ENCODE assay signal across 10 cellular contexts in genomic region chr1:24540906-24541710, GRCh38. TPM values are rescaled to one million over a fixed set of nuclear protein-coding genes. Genes with fewer than 3 reads are reported as not detected.
DNase-seq lines count a peak whose midpoint lies in the region; ATAC-seq and TF ChIP-seq lines count a peak whose summit lies in the region.
"Had no signal": no experiment of that assay in that cellular context is flagged by ENCODE, and none has a peak within 500 bp of the region (broad histone marks: within the 10 kb centered on the region; RNA-seq: fewer than 3 reads in every experiment).

No MANE protein-coding gene starts in this region.

- TF ChIP-seq CTCF in fibroblast of the aortic adventitia (IDR thresholded peaks at IDR 0.05; ENCODE audit: insufficient read depth, low read length) (no peak), transverse colon (IDR thresholded peaks at IDR 0.05) (no peak)

- DNase-seq in activated T-cell treated with anti-CD3 and anti-CD28 coated beads, Interleukin-2, amount 50 U/mL, for 4 hours, result no peak
- DNase-seq in activated T-cell treated with anti-CD3 and anti-CD28 coated beads, Interleukin-2, amount 50 U/mL, for 1 hour, result no peak
- no peak for DNase-seq in T-helper 17 cell
- peak; percentile 61 for DNase-seq in fibroblast of the aortic adventitia (ENCODE audit: low read depth)
- peak; percentile 65 for DNase-seq in transverse colon
- DNase-seq in posterior cingulate gyrus, result no peak
- DNase-seq: left cardiac atrium had no signal

- H3K27me3 ChIP-seq in transverse colon, result no peaks in the 10 kb centered on the region

- peaks cover 76% of the 10 kb centered on the region for H3K4me1 Mint-ChIP-seq in activated T-cell treated with anti-CD3 and anti-CD28 coated beads, Interleukin-2, amount 50 U/mL, for 4 hours (ENCODE audit: low read depth)
- H3K4me1 Mint-ChIP-seq in T-helper 17 cell, result peaks cover 44% of the 10 kb centered on the region

- no peak for TF ChIP-seq POLR2A in transverse colon (IDR thresholded peaks at IDR 0.05)

- in situ Hi-C loops in transverse colon (cut with MboI; ENCODE audit: low pct_ligation_motif_present in 1 of 4, low pct_unique_long_range_greater_than_20kb in 1 of 4, low sequenced_read_pairs in 3 of 4), result no loop called here

- H3K27ac Mint-ChIP-seq in T-helper 17 cell, result peak overlapping the region; percentile 98

- H3K27ac ChIP-seq in transverse colon, result peak overlapping the region; percentile 65 to 79 (median 74)

- 24 to 27% methylated on average over 7 of the region's 7 CpGs for WGBS in transverse colon (ENCODE audit: low coverage in 1 of 2), 2 donors

- no peaks in the 10 kb centered on the region for H3K27me3 Mint-ChIP-seq in activated T-cell treated with anti-CD3 and anti-CD28 coated beads, Interleukin-2, amount 50 U/mL, for 4 hours (ENCODE audit: low read depth)
- no peaks in the 10 kb centered on the region for H3K27me3 Mint-ChIP-seq in T-helper 17 cell

- no peaks in the 10 kb centered on the region for H3K9me3 ChIP-seq in T-helper 17 cell (ENCODE audit: control insufficient read depth, low read length, poor library complexity, severe bottlenecking)
- H3K9me3 ChIP-seq in transverse colon, result no peaks in the 10 kb centered on the region

- intact Hi-C loops in transverse colon (cut with DNase I; ENCODE audit: low total_unique reads), result no loop called here
- intact Hi-C loops in posterior cingulate gyrus (cut with DNase I), result no loop called here

- H3K4me3 ChIP-seq in fibroblast of the aortic adventitia (ENCODE audit: low read depth, low read length), result no peak overlapping the region
- peak overlapping the region in 1 of 4 donors; percentile 8 for H3K4me3 ChIP-seq in transverse colon

- H3K9me3 Mint-ChIP-seq in activated T-cell treated with anti-CD3 and anti-CD28 coated beads, Interleukin-2, amount 50 U/mL, for 4 hours, result no peaks in the 10 kb centered on the region

- ATAC-seq in activated T-cell treated with anti-CD3 and anti-CD28 coated beads, Interleukin-2, amount 50 U/mL, for 4 hours, result peak; percentile 64 to 65
- ATAC-seq in T-helper 17 cell, result no peak
- no peak for ATAC-seq in GM19035 (IDR thresholded peaks at IDR 0.05; ENCODE audit: unreplicated experiment)
- no peak for ATAC-seq in HG02973 (IDR thresholded peaks at IDR 0.05; ENCODE audit: unreplicated experiment)

- H3K36me3 ChIP-seq in transverse colon, result no peaks in the 10 kb centered on the region

- peak overlapping the region; percentile 36 for H3K4me3 Mint-ChIP-seq in activated T-cell treated with anti-CD3 and anti-CD28 coated beads, Interleukin-2, amount 50 U/mL, for 4 hours
- H3K4me3 Mint-ChIP-seq in T-helper 17 cell, result peak overlapping the region; percentile 45

- TF ChIP-seq EP300 in transverse colon (IDR thresholded peaks at IDR 0.05; ENCODE audit: low read depth), result no peak

- peaks cover 6 to 33% (median 21%) of the 10 kb centered on the region in 4 donors for H3K4me1 ChIP-seq in transverse colon

- peaks cover 10% of the 10 kb centered on the region for H3K36me3 Mint-ChIP-seq in activated T-cell treated with anti-CD3 and anti-CD28 coated beads, Interleukin-2, amount 50 U/mL, for 4 hours (ENCODE audit: insufficient read depth)
- peaks cover 2% of the 10 kb centered on the region for H3K36me3 Mint-ChIP-seq in T-helper 17 cell (ENCODE audit: low read depth)

RNA-seq across cellular contexts. Expression of gene NCMAP, which starts 14.8 kb away (rescaled TPM):
- total RNA-seq in activated T-cell treated with anti-CD3 and anti-CD28 coated beads, Interleukin-2, amount 50 U/mL, for 4 hours, result under 1 TPM in 2 of 3 donors, not detected in 1; 0.08 to 0.10 TPM
- total RNA-seq in T-helper 17 cell (not detected), fibroblast of the aortic adventitia (ENCODE audit: low replicate concordance) (not detected in 2 replicates), transverse colon (1 to 10 TPM in 2 of 4 donors, under 1 TPM in 1, not detected in 1; 0.37 to 2.2 (median 1.4) TPM)
- total RNA-seq: G401 had no signal

RNA-seq across cellular contexts. Expression of gene RCAN3, which starts 38.5 kb away (rescaled TPM):
- total RNA-seq in activated T-cell treated with anti-CD3 and anti-CD28 coated beads, Interleukin-2, amount 50 U/mL, for 4 hours, result 10 to 100 TPM; 45.0 to 51.7 (median 47.4) TPM
- total RNA-seq in T-helper 17 cell, result 100 to 1,000 TPM; 152 to 160 TPM
- 5.1 and 17.7 TPM in 2 replicates for total RNA-seq in fibroblast of the aortic adventitia (ENCODE audit: low replicate concordance)
- total RNA-seq in transverse colon, result 10 to 100 TPM in 2 of 4 donors, 1 to 10 TPM in 2; 6.4 to 17.5 (median 11.3) TPM

Comparison
In these comparisons a context has a peak if more than half of its experiments do, and no peak if none do; other contexts are left out.
1. ATAC-seq: peak in activated T-cell treated with anti-CD3 and anti-CD28 coated beads, Interleukin-2, amount 50 U/mL, for 4 hours (2 of 2); none in T-helper 17 cell (single experiment), GM19035 (single experiment) and HG02973 (single experiment).
2. DNase-seq: peak in fibroblast of the aortic adventitia (single experiment) and transverse colon (single experiment); none in activated T-cell treated with anti-CD3 and anti-CD28 coated beads, Interleukin-2, amount 50 U/mL, for 4 hours (single experiment), activated T-cell treated with anti-CD3 and anti-CD28 coated beads, Interleukin-2, amount 50 U/mL, for 1 hour (single experiment), T-helper 17 cell (0 of 3) and posterior cingulate gyrus (0 of 10).